ENCODE assay signal across 1 cellular context in genomic region chr17:47990962-47991731, GRCh38.
TF ChIP-seq lines count a peak whose summit lies in the region.

No MANE protein-coding gene starts in this region.

TF ChIP-seq in SK-N-SH, 30 proteins besides CTCF, POLR2A, EP300 and RAD21:
- TF ChIP-seq MEF2A (IDR thresholded peaks at IDR 0.05; ENCODE audit: borderline replicate concordance, low read depth) (no peak), CHD2 (IDR thresholded peaks at IDR 0.05; ENCODE audit: low read length, partially characterized antibody) (peak; percentile 36), TEAD4 (IDR thresholded peaks at IDR 0.05; ENCODE audit: borderline replicate concordance, insufficient read depth) (no peak), FOXJ3 (CRISPR knock-in tag; IDR thresholded peaks at IDR 0.05) (no peak; the same call in 1 of the 2 replicates), ZBTB33 (IDR thresholded peaks at IDR 0.05; ENCODE audit: borderline replicate concordance, low read depth) (no peak), REST (IDR thresholded peaks at IDR 0.05; ENCODE audit: low read depth, low read length) (no peak), JUND (IDR thresholded peaks at IDR 0.05) (no peak), GATA2 (CRISPR knock-in tag; IDR thresholded peaks at IDR 0.05) (0 out of 2 replicates have a peak, but pooled peaks have one; percentile 46), SIN3A (IDR thresholded peaks at IDR 0.05; ENCODE audit: borderline replicate concordance, low read depth, low read length) (no peak), NFIC (IDR thresholded peaks at IDR 0.05; ENCODE audit: borderline replicate concordance) (no peak), ELF1 (IDR thresholded peaks at IDR 0.05) (no peak), RCOR1 (IDR thresholded peaks at IDR 0.05; ENCODE audit: low read length) (peak; percentile 63; the same call in 1 of the 2 replicates), GABPA (IDR thresholded peaks at IDR 0.05; ENCODE audit: low read depth) (no peak), FOSL2 (IDR thresholded peaks at IDR 0.05; ENCODE audit: borderline replicate concordance, low read depth) (no peak), NRF1 (IDR thresholded peaks at IDR 0.05; ENCODE audit: low read depth, low read length) (no peak), TAF1 (IDR thresholded peaks at IDR 0.05; ENCODE audit: borderline replicate concordance, low read depth, low read length) (no peak), YY1 (IDR thresholded peaks at IDR 0.05; ENCODE audit: low read depth) (no peak), USF1 (IDR thresholded peaks at IDR 0.05; ENCODE audit: borderline replicate concordance, low read depth) (no peak), POLR2AphosphoS5 (IDR thresholded peaks at IDR 0.05; ENCODE audit: low read depth, low read length) (no peak), RFX5 (IDR thresholded peaks at IDR 0.05; ENCODE audit: low read length) (no peak), FOXM1 (IDR thresholded peaks at IDR 0.05; ENCODE audit: low read depth) (no peak), USF2 (IDR thresholded peaks at IDR 0.05; ENCODE audit: borderline replicate concordance, low read depth, low read length) (no peak), SMC3 (IDR thresholded peaks at IDR 0.05; ENCODE audit: low read depth, low read length) (no peak), EZH2phosphoT487 (IDR thresholded peaks at IDR 0.05; ENCODE audit: borderline replicate concordance, low read depth) (no peak), TCF12 (IDR thresholded peaks at IDR 0.05) (peak; percentile 37; the same call in 1 of the 2 replicates)
